Comparison of ENCODE assay signal across 19 cellular contexts in the genomic region with DNA sequence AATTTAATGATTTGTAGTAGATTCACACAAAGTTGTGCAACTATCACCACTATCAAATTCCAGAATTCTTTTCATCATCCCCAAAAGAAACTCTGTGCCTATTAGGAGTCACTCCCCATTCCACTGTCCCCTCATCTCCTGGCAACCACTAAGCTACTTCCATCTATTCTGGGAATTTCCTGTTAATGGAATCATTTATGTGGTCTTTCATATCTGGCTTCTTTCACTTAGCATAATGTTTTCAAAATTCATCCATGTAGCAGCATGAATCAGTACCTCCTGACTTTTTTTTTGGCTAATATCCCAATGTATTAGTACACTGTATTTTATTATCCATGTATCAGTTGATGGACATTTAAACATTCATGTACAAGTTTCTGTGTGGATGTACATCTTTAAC.
"Had no signal": no experiment of that assay in that cellular context is flagged by ENCODE, and none has a peak within 500 bp of the region (broad histone marks: within the 10 kb centered on the region; RNA-seq: fewer than 3 reads in every experiment).

No MANE protein-coding gene starts in this region.

- H3K4me3 Mint-ChIP-seq: activated CD4-positive, alpha-beta memory T cell treated with anti-CD3 and anti-CD28 coated beads for 36 hours; activated CD8-positive, alpha-beta memory T cell treated with anti-CD3 and anti-CD28 coated beads, Interleukin-2, amount 10 ng/mL, durations not matched to agents 7 days and 5 days; activated naive CD8-positive, alpha-beta T cell treated with anti-CD3 and anti-CD28 coated beads for 36 hours; activated T-helper 17 cell treated with anti-CD3 and anti-CD28 coated beads, Interleukin-2, amount 50 U/mL, for 72 hours; brain; naive thymus-derived CD8-positive, alpha-beta T cell; stimulated activated naive B cell treated with anti-CD40 and anti-IgM and Interleukin-4, amounts not matched to agents 10 μg/mL and 1 μg/mL and 100 μg/mL, for 72 hours; T-helper 2 cell treated with Interferon-gamma antibody and Interleukin-4, amounts not matched to agents 5 μg/mL and 100 μg/mL, for 36 hours had no signal

- H3K27ac Mint-ChIP-seq: activated CD4-positive, alpha-beta memory T cell treated with anti-CD3 and anti-CD28 coated beads for 36 hours; activated CD8-positive, alpha-beta memory T cell treated with anti-CD3 and anti-CD28 coated beads, Interleukin-2, amount 10 ng/mL, durations not matched to agents 7 days and 5 days; activated naive CD8-positive, alpha-beta T cell treated with anti-CD3 and anti-CD28 coated beads for 36 hours; activated T-helper 17 cell treated with anti-CD3 and anti-CD28 coated beads, Interleukin-2, amount 50 U/mL, for 72 hours; naive thymus-derived CD8-positive, alpha-beta T cell; stimulated activated naive B cell treated with anti-CD40 and anti-IgM and Interleukin-4, amounts not matched to agents 10 μg/mL and 1 μg/mL and 100 μg/mL, for 72 hours; T-helper 2 cell treated with Interferon-gamma antibody and Interleukin-4, amounts not matched to agents 5 μg/mL and 100 μg/mL, for 36 hours had no signal

- H3K27ac ChIP-seq: heart left ventricle, pancreas, right lobe of liver, upper lobe of right lung had no signal

- H3K36me3 Mint-ChIP-seq: activated CD4-positive, alpha-beta memory T cell treated with anti-CD3 and anti-CD28 coated beads for 36 hours; activated CD8-positive, alpha-beta memory T cell treated with anti-CD3 and anti-CD28 coated beads, Interleukin-2, amount 10 ng/mL, durations not matched to agents 7 days and 5 days; activated naive CD8-positive, alpha-beta T cell treated with anti-CD3 and anti-CD28 coated beads for 36 hours; brain; stimulated activated naive B cell treated with anti-CD40 and anti-IgM and Interleukin-4, amounts not matched to agents 10 μg/mL and 1 μg/mL and 100 μg/mL, for 72 hours had no signal

- H3K4me3 ChIP-seq: heart left ventricle, pancreas, right lobe of liver, upper lobe of right lung had no signal

- DNase-seq: activated CD4-positive, alpha-beta memory T cell treated with anti-CD3 and anti-CD28 coated beads for 36 hours; activated CD8-positive, alpha-beta memory T cell treated with anti-CD3 and anti-CD28 coated beads, Interleukin-2, amount 10 ng/mL, durations not matched to agents 7 days and 5 days; activated naive CD4-positive, alpha-beta T cell; activated naive CD8-positive, alpha-beta T cell treated with anti-CD3 and anti-CD28 coated beads for 36 hours; amygdala; central memory CD4-positive, alpha-beta T cell; cortex of kidney; effector CD8-positive, alpha-beta T cell; heart left ventricle; kidney glomerular epithelial cell; mesendoderm; naive thymus-derived CD8-positive, alpha-beta T cell; pancreas; right lobe of liver; stimulated activated naive B cell treated with anti-CD40 and anti-IgM and Interleukin-4, amounts not matched to agents 10 μg/mL and 1 μg/mL and 100 μg/mL, for 72 hours; upper lobe of right lung had no signal

- H3K9me3 ChIP-seq: heart left ventricle, pancreas, right lobe of liver, upper lobe of right lung had no signal

- H3K4me1 Mint-ChIP-seq: activated CD8-positive, alpha-beta memory T cell treated with anti-CD3 and anti-CD28 coated beads, Interleukin-2, amount 10 ng/mL, durations not matched to agents 7 days and 5 days; activated naive CD8-positive, alpha-beta T cell treated with anti-CD3 and anti-CD28 coated beads for 36 hours; activated T-helper 17 cell treated with anti-CD3 and anti-CD28 coated beads, Interleukin-2, amount 50 U/mL, for 72 hours; naive thymus-derived CD8-positive, alpha-beta T cell; stimulated activated naive B cell treated with anti-CD40 and anti-IgM and Interleukin-4, amounts not matched to agents 10 μg/mL and 1 μg/mL and 100 μg/mL, for 72 hours had no signal

- H3K9me3 Mint-ChIP-seq: activated CD4-positive, alpha-beta memory T cell treated with anti-CD3 and anti-CD28 coated beads for 36 hours; activated naive CD8-positive, alpha-beta T cell treated with anti-CD3 and anti-CD28 coated beads for 36 hours; activated T-helper 17 cell treated with anti-CD3 and anti-CD28 coated beads, Interleukin-2, amount 50 U/mL, for 72 hours; naive thymus-derived CD8-positive, alpha-beta T cell; stimulated activated naive B cell treated with anti-CD40 and anti-IgM and Interleukin-4, amounts not matched to agents 10 μg/mL and 1 μg/mL and 100 μg/mL, for 72 hours; T-helper 2 cell treated with Interferon-gamma antibody and Interleukin-4, amounts not matched to agents 5 μg/mL and 100 μg/mL, for 36 hours had no signal

- H3K27me3 Mint-ChIP-seq: brain had no signal

- H3K27me3 ChIP-seq: heart left ventricle, pancreas, right lobe of liver, upper lobe of right lung had no signal

- H3K36me3 ChIP-seq: heart left ventricle, pancreas, right lobe of liver, upper lobe of right lung had no signal

- H3K4me1 ChIP-seq: pancreas, right lobe of liver, upper lobe of right lung had no signal
